In genomic region chr2:24920813-24921441, GRCh38 we compare ENCODE assay signal across 8 cellular contexts. TPM values are rescaled to one million over a fixed set of nuclear protein-coding genes. Genes with fewer than 3 reads are reported as not detected.
DNase-seq lines count a peak whose midpoint lies in the region; ATAC-seq and TF ChIP-seq lines count a peak whose summit lies in the region.

No MANE protein-coding gene starts in this region.

- DNase-seq in NOMO-1 treated with DMSO at 0.1 percent for 48 hours (lab: John Stamatoyannopoulos, UW; ENCODE audit: unreplicated experiment) (peak; percentile 33), NOMO-1 treated with dmso at 0.1 percent for 144 hours (lab: John Stamatoyannopoulos, UW; ENCODE audit: unreplicated experiment) (no peak), NAMALWA (ENCODE audit: low spot score) (peak; percentile 73), left lung (no peak), tibial nerve (ENCODE audit: low spot score in 2 of 2) (no peak), D341Med (ENCODE audit: low spot score) (no peak)

- no peak for TF ChIP-seq POLR2A in tibial nerve (IDR thresholded peaks at IDR 0.05)

- no peaks in the 10 kb centered on the region for H3K27me3 Mint-ChIP-seq in activated naive CD8-positive, alpha-beta T cell

- intact Hi-C loops in left lung (cut with DNase I), result no loop called here

- no peak for TF ChIP-seq EP300 in tibial nerve (IDR thresholded peaks at IDR 0.05)

- no peak overlapping the region for H3K27ac ChIP-seq in left lung
- H3K27ac ChIP-seq in tibial nerve, result peak overlapping the region; percentile 78 to 95 (median 88)

- peak overlapping the region; percentile 85 for H3K4me3 Mint-ChIP-seq in activated naive CD8-positive, alpha-beta T cell

- H3K9me3 ChIP-seq in left lung, result no peaks in the 10 kb centered on the region
- no peaks in the 10 kb centered on the region for H3K9me3 ChIP-seq in tibial nerve

- H3K27me3 ChIP-seq in left lung, result peaks cover 0 to 39% of the 10 kb centered on the region in 2 donors
- H3K27me3 ChIP-seq in tibial nerve, result no peaks in the 10 kb centered on the region

- H3K4me3 ChIP-seq in left lung, result peak overlapping the region; percentile 42 to 57
- peak overlapping the region; percentile 57 to 90 (median 82) for H3K4me3 ChIP-seq in tibial nerve

- H3K9me3 Mint-ChIP-seq in activated naive CD8-positive, alpha-beta T cell (ENCODE audit: low read depth), result no peaks in the 10 kb centered on the region

- 41 to 48% methylated on average over 13 of the region's 13 CpGs for WGBS in tibial nerve, 2 donors

- H3K36me3 ChIP-seq in left lung (no peaks in the 10 kb centered on the region), tibial nerve (peaks cover 0 to 13% (median 0%) of the 10 kb centered on the region in 3 donors)

- no peak for ATAC-seq in left lung
- no peak for ATAC-seq in GM18519 (IDR thresholded peaks at IDR 0.05; ENCODE audit: low FRiP score, unreplicated experiment)

- peaks cover 28% of the 10 kb centered on the region for H3K4me1 Mint-ChIP-seq in activated naive CD8-positive, alpha-beta T cell (ENCODE audit: low read depth)

- H3K4me1 ChIP-seq in left lung (peaks cover 0 to 28% of the 10 kb centered on the region in 2 donors), tibial nerve (peaks cover 0 to 44% (median 32%) of the 10 kb centered on the region in 4 donors)

- H3K27ac Mint-ChIP-seq in activated naive CD8-positive, alpha-beta T cell, result peak overlapping the region; percentile 76

- peaks cover 6% of the 10 kb centered on the region for H3K36me3 Mint-ChIP-seq in activated naive CD8-positive, alpha-beta T cell

- TF ChIP-seq CTCF in left lung (IDR thresholded peaks at IDR 0.05), result no peak
- no peak for TF ChIP-seq CTCF in tibial nerve (IDR thresholded peaks at IDR 0.05)

RNA-seq across cellular contexts. Expression of gene ADCY3, which starts 0.9 kb away (rescaled TPM):
- total RNA-seq in left lung (10 to 100 TPM; 47.1 to 50.5 TPM), tibial nerve (100 to 1,000 TPM; 145 to 393 (median 207) TPM)

RNA-seq across cellular contexts. Expression of gene DNAJC27, which starts 50.8 kb away (rescaled TPM):
- total RNA-seq in left lung (1 to 10 TPM; 4.9 to 5.0 TPM), tibial nerve (10 to 100 TPM; 12.8 to 23.4 (median 14.0) TPM)

Comparison
In these comparisons a context has a peak if more than half of its experiments do, and no peak if none do; other contexts are left out.
1. DNase-seq: peak in NOMO-1 treated with DMSO at 0.1 percent for 48 hours (single experiment) and NAMALWA (single experiment); none in NOMO-1 treated with dmso at 0.1 percent for 144 hours (single experiment), left lung (0 of 2), tibial nerve (0 of 2) and D341Med (single experiment).
2. H3K27ac ChIP-seq: peak in tibial nerve (4 of 4); none in left lung (0 of 2).